ENCODE assay signal across 20 cellular contexts in genomic region chr20:25567286-25567685, GRCh38. TPM values are rescaled to one million over a fixed set of nuclear protein-coding genes. Genes with fewer than 3 reads are reported as not detected.
DNase-seq lines count a peak whose midpoint lies in the region; ATAC-seq, FAIRE-seq and TF ChIP-seq lines count a peak whose summit lies in the region.
"Had no signal": no experiment of that assay in that cellular context is flagged by ENCODE, and none has a peak within 500 bp of the region (broad histone marks: within the 10 kb centered on the region; RNA-seq: fewer than 3 reads in every experiment).

No MANE protein-coding gene starts in this region.

- H3K27me3 Mint-ChIP-seq in activated naive CD4-positive, alpha-beta T cell treated with anti-CD3 and anti-CD28 coated beads for 36 hours (ENCODE audit: low read depth) = no peaks in the 10 kb centered on the region
- H3K27me3 Mint-ChIP-seq in GM23338 (ENCODE audit: insufficient read depth, low read depth, poor library complexity) = no peaks in the 10 kb centered on the region
- H3K27me3 Mint-ChIP-seq in WTC11 (ENCODE audit: low read depth) = no peaks in the 10 kb centered on the region
- no peaks in the 10 kb centered on the region for H3K27me3 Mint-ChIP-seq in progenitor cell of endocrine pancreas
- H3K27me3 Mint-ChIP-seq: CD8-positive, alpha-beta memory T cell; IgD-negative memory B cell had no signal

- peaks cover 3% of the 10 kb centered on the region for H3K36me3 Mint-ChIP-seq in activated naive CD4-positive, alpha-beta T cell treated with anti-CD3 and anti-CD28 coated beads for 36 hours (ENCODE audit: low read depth)
- H3K36me3 Mint-ChIP-seq in GM23338 (ENCODE audit: low read depth) (peaks cover 52% of the 10 kb centered on the region), WTC11 (peaks cover 23% of the 10 kb centered on the region), progenitor cell of endocrine pancreas (ENCODE audit: insufficient read depth) (peaks cover 28% of the 10 kb centered on the region)

- peaks cover 9% of the 10 kb centered on the region; the same call in 1 of the 2 replicates for H3K4me1 ChIP-seq in GM23338 (ENCODE audit: insufficient read depth)
- H3K4me1 ChIP-seq: BE2C had no signal

- CTCF ChIA-PET in activated naive CD4-positive, alpha-beta T cell treated with anti-CD3 and anti-CD28 coated beads for 36 hours (lab: Charles Lee) = interaction anchor here (0.7 kb wide), 1 partner anchor 644 kb away, joined by 3 read pairs; no protein-coding TSS in a partner anchor
- CTCF ChIA-PET in WTC11 (lab: Charles Lee) = interaction anchor here (1.3 kb wide), 2 partner anchors 27 to 97 kb away, joined by 3 to 4 read pairs; no protein-coding TSS in a partner anchor

- FAIRE-seq in D721Med (lab: Jason Lieb, UNC) = no peak
- FAIRE-seq: G401.6, GM12891, GM19239, HepG2 had no signal

- peak overlapping the region; percentile 13; the same call in 1 of the 2 replicates for H3K4me2 ChIP-seq in GM23338

- no peaks in the 10 kb centered on the region for H3K9me2 ChIP-seq in GM23338 (ENCODE audit: insufficient read depth)

- no peaks in the 10 kb centered on the region for H3F3A ChIP-seq in GM23338 (replicated peaks; ENCODE audit: low read depth)

- H3K27me3 ChIP-seq in GM23338 (ENCODE audit: insufficient read depth) = no peaks in the 10 kb centered on the region
- H3K27me3 ChIP-seq: BE2C had no signal

- H3K4me3 Mint-ChIP-seq in activated naive CD4-positive, alpha-beta T cell treated with anti-CD3 and anti-CD28 coated beads for 36 hours = no peak overlapping the region
- H3K4me3 Mint-ChIP-seq in GM23338 = no peak overlapping the region
- H3K4me3 Mint-ChIP-seq in WTC11 = no peak overlapping the region
- H3K4me3 Mint-ChIP-seq in progenitor cell of endocrine pancreas (ENCODE audit: low read depth) = no peak overlapping the region
- H3K4me3 Mint-ChIP-seq: CD4-positive, CD25-positive, alpha-beta regulatory T cell; CD8-positive, alpha-beta memory T cell; IgD-negative memory B cell had no signal

- no peak for TF ChIP-seq CTCF in GM23338 (conservative IDR thresholded peaks at IDR 0.05; ENCODE audit: low read depth in 2 of 2)
- TF ChIP-seq CTCF in WTC11 (IDR thresholded peaks at IDR 0.05) = no peak
- no peak for TF ChIP-seq CTCF in progenitor cell of endocrine pancreas (IDR thresholded peaks at IDR 0.05; ENCODE audit: unreplicated experiment)
- no peak for TF ChIP-seq CTCF in D721Med (IDR thresholded peaks at IDR 0.05; ENCODE audit: insufficient read depth, missing control alignments)

- peaks cover 18% of the 10 kb centered on the region for H3K4me1 Mint-ChIP-seq in activated naive CD4-positive, alpha-beta T cell treated with anti-CD3 and anti-CD28 coated beads for 36 hours (ENCODE audit: low read depth)
- H3K4me1 Mint-ChIP-seq in GM23338 = peaks cover 31% of the 10 kb centered on the region
- H3K4me1 Mint-ChIP-seq in WTC11 = peaks cover 26% of the 10 kb centered on the region
- H3K4me1 Mint-ChIP-seq in progenitor cell of endocrine pancreas (ENCODE audit: low read depth) = peaks cover 44% of the 10 kb centered on the region
- H3K4me1 Mint-ChIP-seq: CD8-positive, alpha-beta memory T cell; IgD-negative memory B cell had no signal

- peak overlapping the region; percentile 57 for H3K27ac Mint-ChIP-seq in activated naive CD4-positive, alpha-beta T cell treated with anti-CD3 and anti-CD28 coated beads for 36 hours
- H3K27ac Mint-ChIP-seq in GM23338 (peak overlapping the region; percentile 1), WTC11 (peak overlapping the region; percentile 80), progenitor cell of endocrine pancreas (peak overlapping the region; percentile 19)
- H3K27ac Mint-ChIP-seq: CD4-positive, CD25-positive, alpha-beta regulatory T cell; CD8-positive, alpha-beta memory T cell had no signal

- peaks cover 11% of the 10 kb centered on the region for H4K20me1 ChIP-seq in GM23338 (replicated peaks; ENCODE audit: insufficient read depth)

- DNase-seq in activated naive CD4-positive, alpha-beta T cell treated with anti-CD3 and anti-CD28 coated beads for 36 hours = no peak
- DNase-seq in activated naive CD4-positive, alpha-beta T cell treated with Interleukin-2 at 50 U/mL for 16 hours = no peak
- DNase-seq in GM23338 (ENCODE audit: low spot score) (no peak), WTC11 (ENCODE audit: low spot score) (no peak), progenitor cell of endocrine pancreas (ENCODE audit: low spot score, unreplicated experiment) (no peak), D721Med (ENCODE audit: insufficient read length, low spot score) (no peak), H4 (ENCODE audit: low spot score) (no peak)
- DNase-seq: ACHN; BE2C; C1 segment of cervical spinal cord; CD4-positive, CD25-positive, alpha-beta regulatory T cell; CD8-positive, alpha-beta memory T cell; COR-L47; GM23248; H7 had no signal

- peaks cover 95% of the 10 kb centered on the region for H3K79me2 ChIP-seq in GM23338 (replicated peaks; ENCODE audit: insufficient read depth)

- peaks cover 6% of the 10 kb centered on the region; the same call in 1 of the 2 replicates for H3K36me3 ChIP-seq in GM23338 (ENCODE audit: insufficient read depth)
- H3K36me3 ChIP-seq: BE2C had no signal

- no peaks in the 10 kb centered on the region for H3K9me3 Mint-ChIP-seq in activated naive CD4-positive, alpha-beta T cell treated with anti-CD3 and anti-CD28 coated beads for 36 hours
- H3K9me3 Mint-ChIP-seq in GM23338 (peaks cover 17% of the 10 kb centered on the region), WTC11 (peaks cover 14% of the 10 kb centered on the region), progenitor cell of endocrine pancreas (ENCODE audit: low read depth) (peaks cover 7% of the 10 kb centered on the region)

- intact Hi-C loops in activated naive CD4-positive, alpha-beta T cell treated with anti-CD3 and anti-CD28 coated beads for 36 hours (cut with micrococcal nuclease) = loop anchor here (1.0 kb wide), 1 partner anchor 18 kb away; the partner anchor contains the start of gene NINL

- H2AFZ ChIP-seq in GM23338 = no peak overlapping the region
- H2AFZ ChIP-seq: GM23248 had no signal

- H3K4me3 ChIP-seq in GM23338 = no peak overlapping the region
- H3K4me3 ChIP-seq: GM23248 had no signal

- no peak for ATAC-seq in GM23338
- ATAC-seq in WTC11 = no peak
- ATAC-seq: HepG2 had no signal

- H3K27ac ChIP-seq in GM23338 (ENCODE audit: low read depth) = no peak overlapping the region
- H3K27ac ChIP-seq: GM23248 had no signal

- POLR2A ChIA-PET in WTC11 (lab: Charles Lee) = no interaction called here

TF ChIP-seq in GM23338, 12 proteins besides CTCF, POLR2A, EP300 and RAD21 (continues in another document):
- no peak for TF ChIP-seq JUNB (IDR thresholded peaks at IDR 0.05; ENCODE audit: unreplicated experiment)

TF ChIP-seq in WTC11, 78 proteins besides CTCF, POLR2A, EP300 and RAD21 (continues in another document):
- TF ChIP-seq ZBTB21 (CRISPR knock-in tag; IDR thresholded peaks at IDR 0.05; ENCODE audit: borderline replicate concordance) (no peak), ATF2 (CRISPR knock-in tag; IDR thresholded peaks at IDR 0.05; ENCODE audit: borderline replicate concordance, low read depth) (no peak), HMGXB4 (CRISPR knock-in tag; IDR thresholded peaks at IDR 0.05) (no peak), NFE2L1 (CRISPR knock-in tag; IDR thresholded peaks at IDR 0.05) (no peak), ZNF396 (CRISPR knock-in tag; IDR thresholded peaks at IDR 0.05; ENCODE audit: borderline replicate concordance) (no peak), ZNF138 (CRISPR knock-in tag; conservative IDR thresholded peaks at IDR 0.05) (no peak), ZNF416 (CRISPR knock-in tag; IDR thresholded peaks at IDR 0.05) (no peak), NFATC4 (CRISPR knock-in tag; IDR thresholded peaks at IDR 0.05) (no peak), RELA (CRISPR knock-in tag; IDR thresholded peaks at IDR 0.05; ENCODE audit: borderline replicate concordance) (no peak), ZNF317 (CRISPR knock-in tag; IDR thresholded peaks at IDR 0.05; ENCODE audit: borderline replicate concordance, low read depth) (no peak), PRRX2 (CRISPR knock-in tag; IDR thresholded peaks at IDR 0.05) (no peak), GABPB1 (CRISPR knock-in tag; IDR thresholded peaks at IDR 0.05) (no peak)

RNA-seq across cellular contexts. Expression of gene NINL, which starts 18.0 kb away (rescaled TPM):
- total RNA-seq in activated naive CD4-positive, alpha-beta T cell treated with anti-CD3 and anti-CD28 coated beads for 36 hours = 1 to 10 TPM; 2.6 to 2.9 TPM
- total RNA-seq in GM23338 (2014; rRNA removed; shearing (Covaris generic)) = 22.9 and 31.2 TPM in 2 replicates
- polyA plus RNA-seq in GM23338 (2016; fragmentation: Nextera tagmentation; extraction: Ambion mirVana) = 15.0 and 18.0 TPM in 2 replicates
- 34.4 to 36.3 TPM (median 36.0 TPM) in 3 replicates for total RNA-seq in WTC11 (2021)
- 114 and 125 TPM in 2 replicates for total RNA-seq in progenitor cell of endocrine pancreas
- total RNA-seq in H4 (2014; rRNA removed; shearing (Covaris generic)) = 3.7 and 4.4 TPM in 2 replicates

RNA-seq across cellular contexts. Expression of gene NANP, which starts 56.5 kb away (rescaled TPM):
- 1 to 10 TPM; 6.4 to 6.9 TPM for total RNA-seq in activated naive CD4-positive, alpha-beta T cell treated with anti-CD3 and anti-CD28 coated beads for 36 hours
- total RNA-seq in GM23338 (2014; rRNA removed; shearing (Covaris generic)) = 5.8 and 7.6 TPM in 2 replicates
- polyA plus RNA-seq in GM23338 (2016; fragmentation: Nextera tagmentation; extraction: Ambion mirVana) = 3.2 and 3.9 TPM in 2 replicates
- total RNA-seq in WTC11 (2021) (4.2 to 5.1 TPM (median 4.8 TPM) in 3 replicates), progenitor cell of endocrine pancreas (3.3 and 4.0 TPM in 2 replicates)
- total RNA-seq in H4 (2014; rRNA removed; shearing (Covaris generic)) = 4.4 and 7.3 TPM in 2 replicates

Comparison
In these comparisons a context has a peak if more than half of its experiments do, and no peak if none do; other contexts are left out.
1. H3K27ac Mint-ChIP-seq: peak in every context shown above with its lines; median percentile 80 in WTC11; 57 in activated naive CD4-positive, alpha-beta T cell treated with anti-CD3 and anti-CD28 coated beads for 36 hours; 19 in progenitor cell of endocrine pancreas; 1 in GM23338.